1 cellular context compared by ENCODE assay signal in genomic region chr6:111530777-111531176, GRCh38.
TF ChIP-seq lines count a peak whose summit lies in the region.

No MANE protein-coding gene starts in this region.

TF ChIP-seq in WTC11, 78 proteins besides CTCF, POLR2A, EP300 and RAD21 (continued from another document):
- TF ChIP-seq ATF6 (CRISPR knock-in tag; IDR thresholded peaks at IDR 0.05) (no peak), ATF1 (CRISPR knock-in tag; IDR thresholded peaks at IDR 0.05) (no peak), SOX15 (CRISPR knock-in tag; IDR thresholded peaks at IDR 0.05) (no peak), ELF4 (CRISPR knock-in tag; IDR thresholded peaks at IDR 0.05; ENCODE audit: low read depth) (no peak), ZNF532 (CRISPR knock-in tag; IDR thresholded peaks at IDR 0.05; ENCODE audit: borderline replicate concordance) (no peak)
